Comparison of ENCODE assay signal across 10 cellular contexts in the genomic region with DNA sequence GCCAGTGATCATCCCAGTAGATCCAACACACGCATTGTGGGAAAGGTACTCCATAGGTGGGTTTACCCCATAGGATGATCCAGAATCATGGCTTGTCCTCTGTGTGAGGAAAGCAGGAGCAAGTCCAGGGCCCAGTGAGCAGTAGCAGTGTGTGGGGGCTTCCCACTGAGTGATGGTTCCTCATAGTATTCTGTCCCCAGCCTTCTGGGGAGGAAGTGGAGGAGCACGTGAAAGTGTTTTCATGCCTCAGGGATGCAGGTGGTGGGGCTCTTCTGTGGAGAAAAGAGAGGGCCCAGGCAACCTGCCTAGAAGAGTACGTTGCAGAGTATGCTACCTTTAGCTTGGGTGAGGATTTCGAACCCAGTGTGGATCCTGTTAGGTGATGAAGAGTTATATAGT. TPM values are rescaled to one million over a fixed set of nuclear protein-coding genes. Genes with fewer than 3 reads are reported as not detected.
DNase-seq lines count a peak whose midpoint lies in the region; ATAC-seq, FAIRE-seq and TF ChIP-seq lines count a peak whose summit lies in the region.
"Had no signal": no experiment of that assay in that cellular context is flagged by ENCODE, and none has a peak within 500 bp of the region (broad histone marks: within the 10 kb centered on the region; RNA-seq: fewer than 3 reads in every experiment).

No MANE protein-coding gene starts in this region.

- peak overlapping the region; percentile 52 to 57 for H3K27ac Mint-ChIP-seq in activated naive CD4-positive, alpha-beta T cell treated with anti-CD3 and anti-CD28 coated beads, Interleukin-2, amount 50 U/mL, for 72 hours

- ATAC-seq in heart left ventricle (no peak), HG02885 (IDR thresholded peaks at IDR 0.05; ENCODE audit: poor library complexity, unreplicated experiment) (peak; percentile 46)
- peak; percentile 34 to 48 for ATAC-seq in activated naive CD4-positive, alpha-beta T cell treated with anti-CD3 and anti-CD28 coated beads, Interleukin-2, amount 50 U/mL, for 72 hours

- no peak overlapping the region for H3K4me3 ChIP-seq in left ventricle myocardium inferior
- H3K4me3 ChIP-seq in heart left ventricle, result no peak overlapping the region
- H3K4me3 ChIP-seq: BLaER1 had no signal

- no peaks in the 10 kb centered on the region for H3K9me3 Mint-ChIP-seq in activated naive CD4-positive, alpha-beta T cell treated with anti-CD3 and anti-CD28 coated beads, Interleukin-2, amount 50 U/mL, for 72 hours

- TF ChIP-seq CTCF in left ventricle myocardium inferior (IDR thresholded peaks at IDR 0.05; ENCODE audit: borderline replicate concordance) (no peak), heart left ventricle (IDR thresholded peaks at IDR 0.05) (no peak)

- intact Hi-C loops in left ventricle myocardium inferior (cut with micrococcal nuclease), result no loop called here
- intact Hi-C loops in heart left ventricle (cut with DNase I), result loop anchor here in 4 of 10 donors (5.0 to 10.0 kb wide), 3 partner anchors 47 to 56 kb away; a partner anchor contains a TSS

- no peak for FAIRE-seq in HTR-8/SVneo (lab: Jason Lieb, UNC)

- H3K9me3 ChIP-seq in left ventricle myocardium inferior (replicated peaks) (no peaks in the 10 kb centered on the region), heart left ventricle (no peaks in the 10 kb centered on the region)

- peaks cover 98% of the 10 kb centered on the region for H3K4me1 ChIP-seq in left ventricle myocardium inferior
- peaks cover 48 to 100% (median 83%) of the 10 kb centered on the region in 12 donors for H3K4me1 ChIP-seq in heart left ventricle

- H3K27ac ChIP-seq in left ventricle myocardium inferior (replicated peaks) (peak overlapping the region; percentile 73), heart left ventricle (peak overlapping the region in 3 of 12 donors; percentile 11 to 66 (median 55))
- H3K27ac ChIP-seq: BLaER1 had no signal

- WGBS in heart left ventricle, 4 donors, result 63 to 78% (median 67%) methylated on average over 4 of the region's 4 CpGs

- H3K27me3 ChIP-seq in left ventricle myocardium inferior (ENCODE audit: low read depth), result no peaks in the 10 kb centered on the region
- no peaks in the 10 kb centered on the region for H3K27me3 ChIP-seq in heart left ventricle
- H3K27me3 ChIP-seq: BLaER1 had no signal

- H3K36me3 ChIP-seq in left ventricle myocardium inferior (no peaks in the 10 kb centered on the region), heart left ventricle (no peaks in the 10 kb centered on the region)

- peaks cover 6 to 83% of the 10 kb centered on the region in 2 donors for H3K36me3 Mint-ChIP-seq in activated naive CD4-positive, alpha-beta T cell treated with anti-CD3 and anti-CD28 coated beads, Interleukin-2, amount 50 U/mL, for 72 hours

- DNase-seq in left ventricle myocardium inferior (no peak), heart left ventricle (no peak), SHP77 treated with DMSO at 0.1 percent for 48 hours (lab: John Stamatoyannopoulos, UW) (no peak), NCI-H2227 treated with DMSO at 0.1 percent for 48 hours (lab: John Stamatoyannopoulos, UW) (no peak), HTR-8/SVneo (ENCODE audit: insufficient read length, low spot score) (no peak), T1000 (lab: John Stamatoyannopoulos, UW) (no peak)
- no peak for DNase-seq in activated naive CD4-positive, alpha-beta T cell treated with anti-CD3 and anti-CD28 coated beads, Interleukin-2, amount 50 U/mL, for 72 hours (ENCODE audit: low spot score in 2 of 2)
- DNase-seq: anterior cingulate cortex had no signal

- no peak for TF ChIP-seq POLR2A in heart left ventricle (IDR thresholded peaks at IDR 0.05)

RNA-seq across cellular contexts. Expression of a gene that starts 56.5 kb away (rescaled TPM):
- total RNA-seq in left ventricle myocardium inferior, result 23.9 TPM
- 10 to 100 TPM; 17.8 to 49.2 (median 24.8) TPM for total RNA-seq in heart left ventricle
- 10 to 100 TPM in 1 of 2 donors, 1 to 10 TPM in 1; 5.8 to 18.7 TPM for polyA plus RNA-seq in heart left ventricle
- 10 to 100 TPM; 54.1 to 98.6 TPM for total RNA-seq in activated naive CD4-positive, alpha-beta T cell treated with anti-CD3 and anti-CD28 coated beads, Interleukin-2, amount 50 U/mL, for 72 hours

Comparison
In these comparisons a context has a peak if more than half of its experiments do, and no peak if none do; other contexts are left out.
1. ATAC-seq: peak in HG02885 (single experiment) and activated naive CD4-positive, alpha-beta T cell treated with anti-CD3 and anti-CD28 coated beads, Interleukin-2, amount 50 U/mL, for 72 hours (2 of 2); none in heart left ventricle (0 of 4).